Comparison of ENCODE assay signal across 27 cellular contexts in genomic region chr7:111274882-111275281, GRCh38.
DNase-seq lines count a peak whose midpoint lies in the region; ATAC-seq, FAIRE-seq and TF ChIP-seq lines count a peak whose summit lies in the region.
"Had no signal": no experiment of that assay in that cellular context is flagged by ENCODE, and none has a peak within 500 bp of the region (broad histone marks: within the 10 kb centered on the region; RNA-seq: fewer than 3 reads in every experiment).

No MANE protein-coding gene starts in this region.

- no peaks in the 10 kb centered on the region for H3K4me1 Mint-ChIP-seq in CD14-positive monocyte

- TF ChIP-seq POLR2A in K562 (conservative IDR thresholded peaks at IDR 0.05), result no peak

- no peak overlapping the region for H2AFZ ChIP-seq in K562 (ENCODE audit: low read depth, low read length)
- H2AFZ ChIP-seq: PC-9 had no signal

- no peak overlapping the region for H3K4me3 Mint-ChIP-seq in CD14-positive monocyte
- H3K4me3 Mint-ChIP-seq: CD8-positive, alpha-beta T cell had no signal

- no peak for TF ChIP-seq EP300 in K562 (IDR thresholded peaks at IDR 0.05; ENCODE audit: low read length)

- no peaks in the 10 kb centered on the region for H3K9me1 ChIP-seq in K562 (ENCODE audit: control insufficient read depth, insufficient read depth, low read length)

- H3K79me2 ChIP-seq in K562 (ENCODE audit: control insufficient read depth, insufficient read depth, low read length), result peaks cover 6% of the 10 kb centered on the region; the same call in 2 of the 3 replicates

- peaks cover 5 to 16% (median 10%) of the 10 kb centered on the region in 7 donors for H3K9me3 Mint-ChIP-seq in CD14-positive monocyte

- no peaks in the 10 kb centered on the region for H3K36me3 ChIP-seq in A673 (ENCODE audit: insufficient read depth, low read length, poor library complexity, severe bottlenecking)
- no peaks in the 10 kb centered on the region for H3K36me3 ChIP-seq in K562 (ENCODE audit: control insufficient read depth, insufficient read depth, low read length)
- H3K36me3 ChIP-seq in kidney (ENCODE audit: control insufficient read depth in 1 of 2, insufficient read depth in 2 of 2, low read length in 2 of 2), result no peaks in the 10 kb centered on the region
- H3K36me3 ChIP-seq: colonic mucosa, gastroesophageal sphincter, left ventricle myocardium inferior, right lobe of liver, upper lobe of left lung had no signal

- H3K27me3 ChIP-seq in A673 (replicated peaks; ENCODE audit: insufficient read depth, low read depth, low read length, poor library complexity), result no peaks in the 10 kb centered on the region
- no peaks in the 10 kb centered on the region for H3K27me3 ChIP-seq in K562 (ENCODE audit: control insufficient read depth in 2 of 2, insufficient read depth in 2 of 2, low read length in 2 of 2)
- H3K27me3 ChIP-seq: colonic mucosa, gastroesophageal sphincter, right lobe of liver, upper lobe of left lung had no signal

- TF ChIP-seq CTCF in A673 (conservative IDR thresholded peaks at IDR 0.05; ENCODE audit: low read depth, low read length) (no peak), K562 (IDR thresholded peaks at IDR 0.05 in 2 of 3, conservative IDR thresholded peaks at IDR 0.05 in 1 of 3; ENCODE audit: insufficient read depth in 2 of 3, low read depth in 1 of 3, low read length in 3 of 3) (no peak), CD14-positive monocyte (IDR thresholded peaks at IDR 0.05) (no peak), kidney (IDR thresholded peaks at IDR 0.05; ENCODE audit: borderline replicate concordance, extremely low read depth, insufficient read depth) (no peak)

- ATAC-seq in K562, result 0 out of 3 replicates have a peak, but pooled peaks have one; percentile 25
- ATAC-seq in activated CD4-positive, CD25-positive, alpha-beta regulatory T cell treated with anti-CD3 and anti-CD28 coated beads, Interleukin-2, amount 50 U/mL, for 24 hours, result no peak
- ATAC-seq: CD8-positive, alpha-beta T cell; gastroesophageal sphincter; right lobe of liver; stimulated activated naive CD8-positive, alpha-beta T cell treated with anti-CD3 and anti-CD28 coated beads, Interleukin-15, Interleukin-2, amounts not matched to agents 100 U/mL and 50 U/mL, for 24 hours had no signal

- H3K27me3 Mint-ChIP-seq in CD14-positive monocyte (ENCODE audit: low read depth in 3 of 3), result no peaks in the 10 kb centered on the region

- H3K27ac ChIP-seq in A673 (ENCODE audit: low read depth, low read length, poor library complexity, severe bottlenecking) (no peak overlapping the region), K562 (ENCODE audit: extremely low read depth, low read depth, low read length) (no peak overlapping the region), kidney (ENCODE audit: low read depth in 2 of 2, low read length in 2 of 2) (no peak overlapping the region)
- H3K27ac ChIP-seq: colonic mucosa, gastroesophageal sphincter, left ventricle myocardium inferior, PC-9, right lobe of liver, upper lobe of left lung had no signal

- peak; percentile 63 for DNase-seq in A673 (ENCODE audit: low spot score)
- DNase-seq in HS-27A (ENCODE audit: low read depth), result peak; percentile 41
- peak in 2 of 4 experiments; percentile 18 to 24 for DNase-seq in K562 (ENCODE audit: extremely low read depth in 1 of 4, low spot score in 3 of 4)
- peak; percentile 29 for DNase-seq in inferior parietal cortex (ENCODE audit: extremely low spot score)
- no peak for DNase-seq in CD14-positive monocyte (ENCODE audit: low spot score)
- no peak for DNase-seq in NCI-H1092 treated with DMSO at 0.1 percent for 48 hours (lab: John Stamatoyannopoulos, UW)
- no peak for DNase-seq in kidney
- DNase-seq: activated CD4-positive, alpha-beta T cell treated with anti-CD3 and anti-CD28 coated beads for 1 hour; activated effector memory CD4-positive, alpha-beta T cell treated with Interleukin-2 at 50 U/mL for 16 hours; amniotic stem cell; CD8-positive, alpha-beta T cell; colonic mucosa; left ventricle myocardium inferior; MM.1S; NCI-H2029 treated with DMSO at 0.1 percent for 48 hours; NCI-H524 treated with DMSO at 0.1 percent for 48 hours; nucleus accumbens; PC-9; right lobe of liver; stimulated activated naive CD8-positive, alpha-beta T cell treated with anti-CD3 and anti-CD28 coated beads, Interleukin-15, Interleukin-2, amounts not matched to agents 100 U/mL and 50 U/mL, for 24 hours; T1000; upper lobe of left lung had no signal

- intact Hi-C loops in A673 (cut with micrococcal nuclease; ENCODE audit: unreplicated experiment) (no loop called here), K562 (cut with micrococcal nuclease) (no loop called here), CD14-positive monocyte (cut with micrococcal nuclease) (no loop called here), kidney (cut with DNase I) (no loop called here)

- H3K36me3 Mint-ChIP-seq in CD14-positive monocyte, result no peaks in the 10 kb centered on the region

- H3K4me3 ChIP-seq in A673 (ENCODE audit: low read depth, low read length, poor library complexity, severe bottlenecking) (no peak overlapping the region), K562 (no peak overlapping the region), kidney (ENCODE audit: low read length in 2 of 2) (no peak overlapping the region)
- H3K4me3 ChIP-seq: colonic mucosa, gastroesophageal sphincter, left ventricle myocardium inferior, PC-9, right lobe of liver, upper lobe of left lung had no signal

- WGBS in K562 (ENCODE audit: insufficient coverage, low coverage, missing lambda C conversion rate), result 80% methylated on average over 5 of the region's 5 CpGs

- H3K9ac ChIP-seq in K562 (ENCODE audit: insufficient read depth in 1 of 2, low read depth in 2 of 2, low read length in 2 of 2) (no peak overlapping the region), kidney (ENCODE audit: low read length in 2 of 2) (no peak overlapping the region)

- in situ Hi-C loops in K562 (cut with MboI), result no loop called here

- H3K4me1 ChIP-seq in A673 (ENCODE audit: insufficient read depth, low read length, poor library complexity, severe bottlenecking) (peaks cover 7% of the 10 kb centered on the region), K562 (replicated peaks in 1 of 2; ENCODE audit: control insufficient read depth in 2 of 2, insufficient read depth in 2 of 2, low read length in 2 of 2) (no peaks in the 10 kb centered on the region), kidney (ENCODE audit: control insufficient read depth in 1 of 2, insufficient read depth in 1 of 2, low read depth in 1 of 2, low read length in 2 of 2) (no peaks in the 10 kb centered on the region)
- H3K4me1 ChIP-seq: colonic mucosa, gastroesophageal sphincter, right lobe of liver, upper lobe of left lung had no signal

- FAIRE-seq in K562 (lab: Jason Lieb, UNC) (no peak), kidney (lab: Jason Lieb, UNC) (no peak)
- FAIRE-seq: endometrium, GM18507, H54 had no signal

- CTCF ChIA-PET in A673 (lab: Charles Lee) (no interaction called here), K562 (lab: Yijun Ruan, JAX; ENCODE audit: low intra/inter-chr PET ratio) (no interaction called here)

- no peaks in the 10 kb centered on the region for H4K20me1 ChIP-seq in K562 (replicated peaks; ENCODE audit: control insufficient read depth, insufficient read depth, low read length)

- POLR2A ChIA-PET in A673 (lab: Charles Lee; ENCODE audit: low non-redundant PET), result no interaction called here
- POLR2A ChIA-PET in K562 (lab: Yijun Ruan, JAX), result no interaction called here

- H3K9me3 ChIP-seq in A673 (ENCODE audit: low read depth, low read length, poor library complexity, severe bottlenecking) (no peaks in the 10 kb centered on the region), K562 (replicated peaks; ENCODE audit: control insufficient read depth, insufficient read depth, low read depth, low read length) (no peaks in the 10 kb centered on the region), kidney (ENCODE audit: control insufficient read depth in 1 of 2, low read length in 2 of 2) (no peaks in the 10 kb centered on the region)
- H3K9me3 ChIP-seq: colonic mucosa, gastroesophageal sphincter, left ventricle myocardium inferior, right lobe of liver, upper lobe of left lung had no signal

- no peak overlapping the region for H3K27ac Mint-ChIP-seq in CD14-positive monocyte
- H3K27ac Mint-ChIP-seq: CD8-positive, alpha-beta T cell had no signal

- no peak for TF ChIP-seq RAD21 in K562 (CRISPR knock-in tag; conservative IDR thresholded peaks at IDR 0.05 in 1 of 2, IDR thresholded peaks at IDR 0.05 in 1 of 2)

- no peak overlapping the region for H3K4me2 ChIP-seq in K562 (ENCODE audit: insufficient read depth, low read length)
- H3K4me2 ChIP-seq: PC-9 had no signal

- BruUV-seq in A673 (replicated peaks; lab: Mats Ljungman, UMichigan) (no TSS peak), K562 (replicated peaks; lab: Mats Ljungman, UMichigan) (no TSS peak)

TF ChIP-seq in K562, 482 proteins besides CTCF, POLR2A, EP300 and RAD21:
- TF ChIP-seq NFIC (IDR thresholded peaks at IDR 0.05), result peak; percentile 86
- TF ChIP-seq ZNF316 (IDR thresholded peaks at IDR 0.05), result no peak
- peak; percentile 37; the same call in 1 of the 2 replicates for TF ChIP-seq NFIX (CRISPR knock-in tag; IDR thresholded peaks at IDR 0.05; ENCODE audit: low read depth)

Comparison
In these comparisons a context has a peak if more than half of its experiments do, and no peak if none do; other contexts are left out.
1. DNase-seq: peak in A673 (single experiment), HS-27A (single experiment) and inferior parietal cortex (single experiment); none in CD14-positive monocyte (single experiment), NCI-H1092 treated with DMSO at 0.1 percent for 48 hours (single experiment) and kidney (single experiment).